In genomic region chr16:89123001-89123830, GRCh38 we compare ENCODE assay signal across 2 cellular contexts.
TF ChIP-seq lines count a peak whose summit lies in the region.

No MANE protein-coding gene starts in this region.

TF ChIP-seq in WTC11, 78 proteins besides CTCF, POLR2A, EP300 and RAD21:
- no peak for TF ChIP-seq TCF7 (CRISPR knock-in tag; IDR thresholded peaks at IDR 0.05; ENCODE audit: low read depth)
- TF ChIP-seq ESRRA (CRISPR knock-in tag; IDR thresholded peaks at IDR 0.05; ENCODE audit: borderline replicate concordance), result no peak
- TF ChIP-seq FOXJ3 (CRISPR knock-in tag; IDR thresholded peaks at IDR 0.05; ENCODE audit: borderline replicate concordance), result no peak
- no peak for TF ChIP-seq NFATC4 (CRISPR knock-in tag; IDR thresholded peaks at IDR 0.05)
- TF ChIP-seq CDX4 (CRISPR knock-in tag; IDR thresholded peaks at IDR 0.05; ENCODE audit: borderline replicate concordance), result no peak

TF ChIP-seq in HepG2, 621 proteins besides CTCF, POLR2A, EP300 and RAD21:
- TF ChIP-seq RFX1 (IDR thresholded peaks at IDR 0.05) (no peak), AGO2 (optimal IDR thresholded peaks at IDR 0.05; ENCODE audit: low read depth, low read length) (peak; percentile 31), MAZ (IDR thresholded peaks at IDR 0.05; ENCODE audit: borderline replicate concordance, low read depth, low read length) (no peak), MAZ (CRISPR knock-in tag; IDR thresholded peaks at IDR 0.05; ENCODE audit: low read depth) (no peak), ZNF343 (CRISPR knock-in tag; IDR thresholded peaks at IDR 0.05) (no peak)
